1 cellular context compared by ENCODE assay signal in the genomic region with DNA sequence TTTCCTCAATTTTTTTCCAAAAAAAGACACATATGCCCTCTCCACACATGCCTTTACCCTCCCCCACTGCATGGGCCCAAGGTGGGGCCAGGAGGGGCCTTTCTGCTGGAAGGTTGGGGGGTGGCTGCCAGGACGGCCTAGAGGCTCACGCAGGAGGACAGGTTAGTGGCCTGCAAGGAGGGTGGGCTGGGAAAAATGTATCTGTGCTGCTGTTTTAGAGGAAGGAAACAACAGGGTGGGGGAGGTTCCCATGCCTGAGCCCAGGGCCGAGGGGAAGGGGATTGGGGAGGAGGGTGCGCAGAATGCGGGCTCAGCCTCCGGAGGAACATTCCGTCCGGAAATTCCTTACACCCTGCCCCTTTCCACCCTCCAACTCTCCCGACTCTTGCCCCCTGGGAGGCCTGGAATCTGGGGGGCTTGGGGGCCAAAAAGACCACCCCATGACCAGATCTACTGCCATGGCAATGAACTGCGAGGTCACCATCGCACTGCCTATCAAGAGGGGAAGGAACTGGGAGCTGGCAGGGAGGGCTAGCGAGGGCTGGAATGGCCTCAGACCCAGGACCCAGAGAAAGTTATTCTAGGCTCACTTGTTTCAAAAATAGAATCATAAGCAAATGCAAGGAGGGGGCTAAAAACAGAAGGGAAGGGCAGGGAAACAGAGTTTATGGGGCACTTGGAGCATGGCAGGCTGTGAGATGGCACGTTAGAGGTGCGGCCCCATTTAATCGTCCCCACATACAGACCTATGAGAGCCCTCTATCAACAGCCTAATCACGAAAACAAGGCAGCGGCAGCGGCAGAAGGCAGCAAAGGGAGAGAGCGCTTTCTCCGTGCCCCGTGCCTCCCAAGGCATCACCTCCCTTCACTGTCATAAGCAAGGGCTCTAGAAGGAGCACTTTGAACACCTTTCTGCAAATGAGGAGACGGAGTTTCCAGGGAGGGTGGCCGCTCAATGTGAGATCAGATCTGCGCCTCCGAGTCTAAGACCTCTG.
TF ChIP-seq lines count a peak whose summit lies in the region.

No MANE protein-coding gene starts in this region.

TF ChIP-seq in SK-N-SH, 30 proteins besides CTCF, POLR2A, EP300 and RAD21 (continued from another document):
- TF ChIP-seq, protein P1, sequence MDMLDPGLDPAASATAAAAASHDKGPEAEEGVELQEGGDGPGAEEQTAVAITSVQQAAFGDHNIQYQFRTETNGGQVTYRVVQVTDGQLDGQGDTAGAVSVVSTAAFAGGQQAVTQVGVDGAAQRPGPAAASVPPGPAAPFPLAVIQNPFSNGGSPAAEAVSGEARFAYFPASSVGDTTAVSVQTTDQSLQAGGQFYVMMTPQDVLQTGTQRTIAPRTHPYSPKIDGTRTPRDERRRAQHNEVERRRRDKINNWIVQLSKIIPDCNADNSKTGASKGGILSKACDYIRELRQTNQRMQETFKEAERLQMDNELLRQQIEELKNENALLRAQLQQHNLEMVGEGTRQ (IDR thresholded peaks at IDR 0.05; ENCODE audit: borderline replicate concordance, low read depth, low read length), result no peak
- TF ChIP-seq JUND (IDR thresholded peaks at IDR 0.05) (no peak), FOXJ3 (CRISPR knock-in tag; IDR thresholded peaks at IDR 0.05) (no peak)
- TF ChIP-seq, protein P2, sequence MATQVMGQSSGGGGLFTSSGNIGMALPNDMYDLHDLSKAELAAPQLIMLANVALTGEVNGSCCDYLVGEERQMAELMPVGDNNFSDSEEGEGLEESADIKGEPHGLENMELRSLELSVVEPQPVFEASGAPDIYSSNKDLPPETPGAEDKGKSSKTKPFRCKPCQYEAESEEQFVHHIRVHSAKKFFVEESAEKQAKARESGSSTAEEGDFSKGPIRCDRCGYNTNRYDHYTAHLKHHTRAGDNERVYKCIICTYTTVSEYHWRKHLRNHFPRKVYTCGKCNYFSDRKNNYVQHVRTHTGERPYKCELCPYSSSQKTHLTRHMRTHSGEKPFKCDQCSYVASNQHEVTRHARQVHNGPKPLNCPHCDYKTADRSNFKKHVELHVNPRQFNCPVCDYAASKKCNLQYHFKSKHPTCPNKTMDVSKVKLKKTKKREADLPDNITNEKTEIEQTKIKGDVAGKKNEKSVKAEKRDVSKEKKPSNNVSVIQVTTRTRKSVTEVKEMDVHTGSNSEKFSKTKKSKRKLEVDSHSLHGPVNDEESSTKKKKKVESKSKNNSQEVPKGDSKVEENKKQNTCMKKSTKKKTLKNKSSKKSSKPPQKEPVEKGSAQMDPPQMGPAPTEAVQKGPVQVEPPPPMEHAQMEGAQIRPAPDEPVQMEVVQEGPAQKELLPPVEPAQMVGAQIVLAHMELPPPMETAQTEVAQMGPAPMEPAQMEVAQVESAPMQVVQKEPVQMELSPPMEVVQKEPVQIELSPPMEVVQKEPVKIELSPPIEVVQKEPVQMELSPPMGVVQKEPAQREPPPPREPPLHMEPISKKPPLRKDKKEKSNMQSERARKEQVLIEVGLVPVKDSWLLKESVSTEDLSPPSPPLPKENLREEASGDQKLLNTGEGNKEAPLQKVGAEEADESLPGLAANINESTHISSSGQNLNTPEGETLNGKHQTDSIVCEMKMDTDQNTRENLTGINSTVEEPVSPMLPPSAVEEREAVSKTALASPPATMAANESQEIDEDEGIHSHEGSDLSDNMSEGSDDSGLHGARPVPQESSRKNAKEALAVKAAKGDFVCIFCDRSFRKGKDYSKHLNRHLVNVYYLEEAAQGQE (IDR thresholded peaks at IDR 0.05; ENCODE audit: low read depth, low read length), result no peak
